Comparison of ENCODE assay signal across 23 cellular contexts in the genomic region with DNA sequence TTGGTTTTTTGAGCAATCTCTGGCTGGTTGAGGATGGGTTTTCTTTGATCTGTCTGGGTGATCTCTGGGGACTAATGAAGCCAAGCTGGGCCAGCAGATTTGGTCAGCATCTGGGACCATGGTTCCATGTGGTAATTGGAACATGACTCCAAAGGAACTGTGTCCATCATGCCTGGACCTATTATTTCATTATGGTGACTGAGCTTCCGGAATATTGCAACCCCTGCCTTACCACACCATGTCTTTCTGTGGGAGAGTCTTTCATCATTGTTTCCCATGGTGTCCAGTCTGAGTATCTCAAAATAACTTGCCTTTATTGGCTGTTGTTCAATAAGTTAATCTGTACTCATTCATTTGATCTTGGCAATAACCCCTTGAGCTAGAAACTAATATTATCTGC.
"Had no signal": no experiment of that assay in that cellular context is flagged by ENCODE, and none has a peak within 500 bp of the region (broad histone marks: within the 10 kb centered on the region; RNA-seq: fewer than 3 reads in every experiment).

No MANE protein-coding gene starts in this region.

- H3K4me1 ChIP-seq: left lung, lower lobe of right lung, pancreas, prostate gland, spleen, suprapubic skin, tibial artery, upper lobe of right lung had no signal

- H3K27ac ChIP-seq: left lung, lower lobe of right lung, pancreas, prostate gland, spleen, suprapubic skin, thoracic aorta, tibial artery, upper lobe of right lung had no signal

- DNase-seq: kidney; left colon; left lung; lower lobe of right lung; mammary epithelial cell; mesenchymal stem cell; naive thymus-derived CD8-positive, alpha-beta T cell; nucleus accumbens; pancreas; posterior cingulate gyrus; retina; right cardiac atrium; small intestine; spleen; stimulated activated CD4-positive, alpha-beta T cell treated with anti-CD3 and anti-CD28 coated beads, Interleukin-4, amount 100 ng/mL, for 24 hours; stimulated activated naive CD4-positive, alpha-beta T cell; tibial artery; trophoblast cell; upper lobe of right lung had no signal

- H3K9me3 ChIP-seq: left lung, lower lobe of right lung, pancreas, prostate gland, spleen, suprapubic skin, thoracic aorta, tibial artery, upper lobe of right lung had no signal

- FAIRE-seq: kidney, pancreas, small intestine, urothelium cell line had no signal

- H3K4me3 ChIP-seq: left lung, lower lobe of right lung, pancreas, prostate gland, spleen, suprapubic skin, thoracic aorta, tibial artery, upper lobe of right lung had no signal

- H3K36me3 ChIP-seq: left lung, lower lobe of right lung, pancreas, prostate gland, spleen, suprapubic skin, thoracic aorta, tibial artery, upper lobe of right lung had no signal

- H3K27me3 ChIP-seq: left lung, pancreas, spleen, suprapubic skin, tibial artery, upper lobe of right lung had no signal
